15 cellular contexts compared by ENCODE assay signal in genomic region chr6:7189101-7189721, GRCh38.
A peak's percentile ranks its signal among the peaks of the same experiment; 100 is the strongest.
DNase-seq lines count a peak whose midpoint lies in the region; ATAC-seq and TF ChIP-seq lines count a peak whose summit lies in the region.
"Had no signal": no experiment of that assay in that cellular context is flagged by ENCODE, and none has a peak within 500 bp of the region (broad histone marks: within the 10 kb centered on the region; RNA-seq: fewer than 3 reads in every experiment).

No MANE protein-coding gene starts in this region.

- peaks cover 100% of the 10 kb centered on the region for H3K36me3 Mint-ChIP-seq in activated T-helper 17 cell treated with anti-CD3 and anti-CD28 coated beads, Interleukin-2, amount 50 U/mL, for 72 hours (ENCODE audit: low read depth)
- peaks cover 74% of the 10 kb centered on the region for H3K36me3 Mint-ChIP-seq in stimulated activated effector memory CD8-positive, alpha-beta T cell treated with anti-CD3 and anti-CD28 coated beads, Interleukin-12 subunit alpha, Interleukin-12 subunit beta, amount 100 ng/mL, for 72 hours

- no peaks in the 10 kb centered on the region for H3K27me3 Mint-ChIP-seq in activated T-helper 17 cell treated with anti-CD3 and anti-CD28 coated beads, Interleukin-2, amount 50 U/mL, for 72 hours

- in situ Hi-C loops in GM13977 (cut with MboI; ENCODE audit: low pct_unique_long_range_greater_than_20kb, low sequenced_read_pairs, unreplicated experiment) = no loop called here

- H3K9me3 ChIP-seq in right cardiac atrium (ENCODE audit: control insufficient read depth, low read length) (no peaks in the 10 kb centered on the region), esophagus muscularis mucosa (no peaks in the 10 kb centered on the region)
- H3K9me3 ChIP-seq: tibial nerve had no signal

- H3K4me1 ChIP-seq in KMS-11 (ENCODE audit: low read depth, poor library complexity, severe bottlenecking) = peaks cover 52% of the 10 kb centered on the region
- no peaks in the 10 kb centered on the region for H3K4me1 ChIP-seq in right cardiac atrium (ENCODE audit: control insufficient read depth, insufficient read depth, low read length)
- peaks cover 0 to 5% (median 0%) of the 10 kb centered on the region in 4 donors for H3K4me1 ChIP-seq in esophagus muscularis mucosa
- H3K4me1 ChIP-seq: tibial nerve had no signal

- TF ChIP-seq EP300 in esophagus muscularis mucosa (IDR thresholded peaks at IDR 0.05) = no peak

- no peak overlapping the region for H3K4me3 ChIP-seq in KMS-11 (IDR thresholded peaks at IDR 0.05; ENCODE audit: insufficient read depth, low read depth, low read length)
- H3K4me3 ChIP-seq in right cardiac atrium (ENCODE audit: low read length) = no peak overlapping the region
- H3K4me3 ChIP-seq in esophagus muscularis mucosa = no peak overlapping the region
- H3K4me3 ChIP-seq: dorsolateral prefrontal cortex, SK-N-MC, tibial nerve had no signal

- TF ChIP-seq CTCF in KMS-11 (conservative IDR thresholded peaks at IDR 0.05; ENCODE audit: low read depth, low read length) (no peak), esophagus muscularis mucosa (IDR thresholded peaks at IDR 0.05) (no peak), GM13977 (IDR thresholded peaks at IDR 0.05; ENCODE audit: extremely low read depth, insufficient read depth, missing control alignments) (no peak)

- 83% methylated on average over 9 of the region's 9 CpGs for WGBS in right cardiac atrium
- WGBS in esophagus muscularis mucosa = 97% methylated on average over 8 of the region's 9 CpGs

- peak overlapping the region; percentile 82 for H3K4me2 ChIP-seq in KMS-11

- H3K27ac Mint-ChIP-seq in activated T-helper 17 cell treated with anti-CD3 and anti-CD28 coated beads, Interleukin-2, amount 50 U/mL, for 72 hours = peak overlapping the region; percentile 56
- H3K27ac Mint-ChIP-seq in stimulated activated effector memory CD8-positive, alpha-beta T cell treated with anti-CD3 and anti-CD28 coated beads, Interleukin-12 subunit alpha, Interleukin-12 subunit beta, amount 100 ng/mL, for 72 hours = peak overlapping the region; percentile 23

- no peak for ATAC-seq in activated T-helper 17 cell treated with anti-CD3 and anti-CD28 coated beads, Interleukin-2, amount 50 U/mL, for 72 hours (replicated peaks)
- ATAC-seq in right cardiac atrium = peak in 1 of 2 donors; percentile 55
- ATAC-seq in stimulated activated effector memory CD8-positive, alpha-beta T cell treated with anti-CD3 and anti-CD28 coated beads, Interleukin-12 subunit alpha, Interleukin-12 subunit beta, amount 100 ng/mL, for 72 hours = no peak
- ATAC-seq in GM19467 (IDR thresholded peaks at IDR 0.05; ENCODE audit: unreplicated experiment) = no peak

- DNase-seq in right cardiac atrium (no peak), esophagus muscularis mucosa (ENCODE audit: extremely low spot score) (no peak), GM13977 (ENCODE audit: low spot score) (no peak)
- DNase-seq in stimulated activated effector memory CD8-positive, alpha-beta T cell treated with anti-CD3 and anti-CD28 coated beads, Interleukin-12 subunit alpha, Interleukin-12 subunit beta, amount 100 ng/mL, for 72 hours (ENCODE audit: low spot score in 2 of 2) = no peak
- DNase-seq: dorsolateral prefrontal cortex, kidney glomerular epithelial cell, NCI-H1436 treated with DMSO at 0.1 percent for 48 hours, nephron progenitor cell, T-helper 9 cell had no signal

- H3K27me3 ChIP-seq in KMS-11 (ENCODE audit: insufficient read depth, low read depth) (no peaks in the 10 kb centered on the region), right cardiac atrium (ENCODE audit: control insufficient read depth, insufficient read depth) (no peaks in the 10 kb centered on the region), esophagus muscularis mucosa (no peaks in the 10 kb centered on the region)
- H3K27me3 ChIP-seq: tibial nerve had no signal

- peak overlapping the region; percentile 35; the same call in 1 of the 2 replicates for H2AFZ ChIP-seq in KMS-11 (ENCODE audit: low read depth)

- peak overlapping the region; percentile 23; the same call in 1 of the 2 replicates for H3K9ac ChIP-seq in KMS-11

- H3K9me3 Mint-ChIP-seq in activated T-helper 17 cell treated with anti-CD3 and anti-CD28 coated beads, Interleukin-2, amount 50 U/mL, for 72 hours = no peaks in the 10 kb centered on the region
- H3K9me3 Mint-ChIP-seq in stimulated activated effector memory CD8-positive, alpha-beta T cell treated with anti-CD3 and anti-CD28 coated beads, Interleukin-12 subunit alpha, Interleukin-12 subunit beta, amount 100 ng/mL, for 72 hours = no peaks in the 10 kb centered on the region
- H3K9me3 Mint-ChIP-seq: activated T-helper 2 cell treated with anti-CD3 and anti-CD28 coated beads, Interferon-gamma antibody, Interleukin-2, Interleukin-4, amounts not matched to agents 10 μg/mL and 5 μg/mL and 100 μg/mL, durations not matched to agents 14 hours and 24 hours and 36 hours; nephron progenitor cell had no signal

- peaks cover 6% of the 10 kb centered on the region for H3K4me1 Mint-ChIP-seq in activated T-helper 17 cell treated with anti-CD3 and anti-CD28 coated beads, Interleukin-2, amount 50 U/mL, for 72 hours
- peaks cover 6% of the 10 kb centered on the region for H3K4me1 Mint-ChIP-seq in stimulated activated effector memory CD8-positive, alpha-beta T cell treated with anti-CD3 and anti-CD28 coated beads, Interleukin-12 subunit alpha, Interleukin-12 subunit beta, amount 100 ng/mL, for 72 hours
- H3K4me1 Mint-ChIP-seq: nephron progenitor cell had no signal

- no peak for TF ChIP-seq POLR2A in esophagus muscularis mucosa (IDR thresholded peaks at IDR 0.05; ENCODE audit: low read depth)

- H3K36me3 ChIP-seq in KMS-11 (ENCODE audit: insufficient read depth) (no peaks in the 10 kb centered on the region), esophagus muscularis mucosa (peaks cover 31 to 79% (median 40%) of the 10 kb centered on the region in 4 donors)

- H3K79me2 ChIP-seq in KMS-11 (ENCODE audit: insufficient read depth, low read depth) = no peaks in the 10 kb centered on the region; the same call in 1 of the 2 replicates

- no peak overlapping the region for H3K4me3 Mint-ChIP-seq in activated T-helper 17 cell treated with anti-CD3 and anti-CD28 coated beads, Interleukin-2, amount 50 U/mL, for 72 hours
- H3K4me3 Mint-ChIP-seq in stimulated activated effector memory CD8-positive, alpha-beta T cell treated with anti-CD3 and anti-CD28 coated beads, Interleukin-12 subunit alpha, Interleukin-12 subunit beta, amount 100 ng/mL, for 72 hours = no peak overlapping the region
- H3K4me3 Mint-ChIP-seq: nephron progenitor cell had no signal

- peak overlapping the region; percentile 89 for H3K27ac ChIP-seq in KMS-11
- H3K27ac ChIP-seq in right cardiac atrium (ENCODE audit: low read length) = peak overlapping the region; percentile 15
- H3K27ac ChIP-seq in esophagus muscularis mucosa (replicated peaks in 1 of 4) = no peak overlapping the region

- no peaks in the 10 kb centered on the region for H4K20me1 ChIP-seq in KMS-11 (ENCODE audit: insufficient read depth)

- intact Hi-C loops in right cardiac atrium (cut with DNase I) = no loop called here
- intact Hi-C loops in esophagus muscularis mucosa (cut with DNase I) = no loop called here

Comparison
In these comparisons a context has a peak if more than half of its experiments do, and no peak if none do; other contexts are left out.
1. H3K27ac ChIP-seq: peak in KMS-11 (single experiment) and right cardiac atrium (single experiment); none in esophagus muscularis mucosa (0 of 4).